ENCODE assay signal across 8 cellular contexts in the genomic region with DNA sequence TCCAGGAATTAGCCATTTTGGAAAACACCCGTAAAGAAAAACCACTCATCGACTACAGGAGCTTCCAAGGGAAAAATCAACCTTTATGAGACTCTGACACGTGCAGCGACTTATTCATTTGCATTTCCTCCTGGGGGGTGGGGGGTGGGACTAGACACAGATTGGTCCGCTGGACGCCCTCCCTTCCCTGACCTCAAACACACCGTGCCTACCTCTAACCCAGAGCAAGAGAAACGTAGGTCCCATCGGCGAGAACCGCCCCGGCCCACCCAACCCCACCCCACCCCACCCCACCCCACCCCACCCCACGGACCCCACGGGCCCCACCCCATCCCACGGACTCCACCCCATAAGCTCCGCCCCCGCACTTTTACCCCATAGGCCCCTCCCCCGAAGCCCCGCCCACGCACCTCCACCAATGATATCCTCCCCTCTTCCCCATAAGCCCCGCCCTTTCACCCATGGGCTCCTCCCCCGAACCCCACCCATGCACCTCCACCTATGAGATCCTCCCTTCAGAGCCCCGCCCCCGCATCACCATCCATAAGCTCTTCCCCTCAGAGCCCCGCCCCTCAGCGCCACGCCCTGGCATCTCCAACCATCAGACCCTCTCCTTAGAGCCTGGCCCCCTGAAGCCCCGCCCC. TPM values are rescaled to one million over a fixed set of nuclear protein-coding genes. Genes with fewer than 3 reads are reported as not detected.
A peak's percentile ranks its signal among the peaks of the same experiment; 100 is the strongest.
DNase-seq lines count a peak whose midpoint lies in the region; TF ChIP-seq lines count a peak whose summit lies in the region.

No MANE protein-coding gene starts in this region.

- intact Hi-C loops in OCI-LY7 (cut with micrococcal nuclease; ENCODE audit: unreplicated experiment) = loop anchor here (1.0 kb wide), 2 partner anchors 34 to 55 kb away; no protein-coding TSS in a partner anchor
- intact Hi-C loops in prostate gland (cut with DNase I) = no loop called here
- intact Hi-C loops in posterior vena cava (cut with DNase I) = no loop called here

- peaks cover 6% of the 10 kb centered on the region; the same call in 1 of the 2 replicates for H3K79me2 ChIP-seq in OCI-LY7 (ENCODE audit: insufficient read depth, low read depth, low read length)

- no peak for TF ChIP-seq POLR2A in prostate gland (IDR thresholded peaks at IDR 0.05)

- CTCF ChIA-PET in OCI-LY7 (lab: Charles Lee; ENCODE audit: unreplicated experiment) = no interaction called here

- TF ChIP-seq CTCF in OCI-LY7 (conservative IDR thresholded peaks at IDR 0.05; ENCODE audit: low read length) = no peak
- TF ChIP-seq CTCF in prostate gland (IDR thresholded peaks at IDR 0.05) = no peak

- POLR2A ChIA-PET in OCI-LY7 (lab: Charles Lee) = no interaction called here

- peak; percentile 86 for DNase-seq in COLO829 (ENCODE audit: low spot score)
- DNase-seq in OCI-LY7 (ENCODE audit: low spot score) = no peak
- DNase-seq in epithelial cell of prostate (ENCODE audit: low read depth, low spot score) = no peak
- no peak for DNase-seq in prostate gland (ENCODE audit: low spot score)
- no peak for DNase-seq in SIG-M5 treated with dmso at 0.1 percent for 504 hours (lab: John Stamatoyannopoulos, UW; ENCODE audit: unreplicated experiment)
- no peak for DNase-seq in posterior vena cava (ENCODE audit: low spot score)
- DNase-seq in NCI-H1048 (lab: John Stamatoyannopoulos, UW) = no peak
- DNase-seq in CD1c-positive myeloid dendritic cell (ENCODE audit: extremely low spot score) = no peak

- no peaks in the 10 kb centered on the region for H3K27me3 ChIP-seq in prostate gland (replicated peaks; ENCODE audit: insufficient read depth)

- H3K27ac ChIP-seq in OCI-LY7 (ENCODE audit: low read depth, low read length, poor library complexity, severe bottlenecking) = no peak overlapping the region
- peak overlapping the region; percentile 88 for H3K27ac ChIP-seq in epithelial cell of prostate
- peak overlapping the region; percentile 93 to 96 for H3K27ac ChIP-seq in prostate gland

- H2AFZ ChIP-seq in OCI-LY7 (ENCODE audit: low read length) = no peak overlapping the region

- H3K4me3 ChIP-seq in OCI-LY7 (ENCODE audit: low read depth, low read length, poor library complexity, severe bottlenecking) = peak overlapping the region; percentile 77
- H3K4me3 ChIP-seq in prostate gland = peak overlapping the region; percentile 96 to 97

- H3K4me1 ChIP-seq in OCI-LY7 (ENCODE audit: insufficient read depth, low read length, poor library complexity, severe bottlenecking) = peaks cover 16% of the 10 kb centered on the region
- H3K4me1 ChIP-seq in prostate gland (replicated peaks) = peaks cover 4% of the 10 kb centered on the region

- peak overlapping the region; percentile 27; the same call in 1 of the 2 replicates for H3K4me2 ChIP-seq in OCI-LY7 (ENCODE audit: low read length)

- peaks cover 42% of the 10 kb centered on the region for H3K36me3 ChIP-seq in OCI-LY7 (ENCODE audit: insufficient read depth, low read length)
- peaks cover 4 to 5% of the 10 kb centered on the region in 2 donors for H3K36me3 ChIP-seq in prostate gland

- no TSS peak for BruUV-seq in OCI-LY7 (replicated peaks; lab: Mats Ljungman, UMichigan)

- no peaks in the 10 kb centered on the region; the same call in 1 of the 2 replicates for H4K20me1 ChIP-seq in OCI-LY7 (ENCODE audit: insufficient read depth, low read length)

- WGBS in prostate gland = 47% methylated on average over 24 of the region's 28 CpGs

- H3K9me3 ChIP-seq in OCI-LY7 (ENCODE audit: low read length) (no peaks in the 10 kb centered on the region), prostate gland (no peaks in the 10 kb centered on the region)

- H3K9me2 ChIP-seq in OCI-LY7 (ENCODE audit: insufficient read depth, low read length) = no peaks in the 10 kb centered on the region

RNA-seq across cellular contexts. Expression of a gene that starts 1.1 kb away (rescaled TPM):
- 36.3 and 40.4 TPM in 2 replicates for total RNA-seq in OCI-LY7 (2014; rRNA removed; shearing (Covaris generic))
- total RNA-seq in OCI-LY7 (2022) = 53.6 and 53.9 TPM in 2 replicates
- 10 to 100 TPM; 43.9 to 69.6 TPM for total RNA-seq in prostate gland
- total RNA-seq in posterior vena cava = 10 to 100 TPM; 31.1 to 34.9 TPM

RNA-seq across cellular contexts. Expression of a gene that starts 36.4 kb away (rescaled TPM):
- 60.1 and 86.0 TPM in 2 replicates for total RNA-seq in OCI-LY7 (2014; rRNA removed; shearing (Covaris generic))
- total RNA-seq in OCI-LY7 (2022) (125 and 133 TPM in 2 replicates), prostate gland (10 to 100 TPM; 12.9 to 20.8 TPM), posterior vena cava (1 to 10 TPM; 3.1 to 5.6 TPM)
